Comparison of ENCODE assay signal across 31 cellular contexts in the genomic region with DNA sequence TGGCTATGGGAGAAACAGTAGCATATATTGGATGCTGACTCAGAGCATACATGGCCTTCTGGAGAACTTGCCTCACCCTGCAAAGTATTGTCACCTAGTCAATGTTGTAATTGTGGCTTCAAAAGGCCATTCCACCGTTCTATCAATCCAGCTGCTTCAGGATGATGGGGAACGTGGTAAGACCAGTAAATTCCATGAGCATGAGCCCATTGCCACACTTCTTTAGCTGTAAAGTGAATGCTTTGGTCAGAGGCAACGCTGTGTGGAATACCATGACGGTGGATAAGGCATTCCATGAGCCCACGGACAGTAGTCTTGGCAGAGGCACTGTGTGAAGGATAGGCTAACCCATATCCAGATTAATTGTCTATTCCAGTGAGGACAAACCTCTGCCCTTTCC.
"Had no signal": no experiment of that assay in that cellular context is flagged by ENCODE, and none has a peak within 500 bp of the region (broad histone marks: within the 10 kb centered on the region; RNA-seq: fewer than 3 reads in every experiment).

No MANE protein-coding gene starts in this region.

- H3K27ac ChIP-seq: body of pancreas, coronary artery, dorsolateral prefrontal cortex, gastroesophageal sphincter, lower lobe of right lung, neutrophil, ovary, right lobe of liver, upper lobe of right lung had no signal

- H3K4me1 ChIP-seq: body of pancreas, gastroesophageal sphincter, lower lobe of right lung, right lobe of liver, upper lobe of right lung had no signal

- H3K27me3 ChIP-seq: body of pancreas, dorsolateral prefrontal cortex, gastroesophageal sphincter, neutrophil, ovary, right lobe of liver, upper lobe of right lung had no signal

- H3K36me3 ChIP-seq: gastroesophageal sphincter, lower lobe of right lung, neutrophil, ovary, right lobe of liver, upper lobe of right lung had no signal

- H3K9me3 ChIP-seq: body of pancreas, gastroesophageal sphincter, lower lobe of right lung, mucosa of descending colon, neutrophil, ovary, right lobe of liver, upper lobe of right lung had no signal

- H3K4me3 ChIP-seq: body of pancreas, coronary artery, dorsolateral prefrontal cortex, gastroesophageal sphincter, lower lobe of right lung, mucosa of descending colon, ovary, right lobe of liver, upper lobe of right lung had no signal

- DNase-seq: activated CD4-positive, alpha-beta T cell treated with anti-CD3 and anti-CD28 coated beads, Interleukin-2, amount 10 ng/mL, durations not matched to agents 7 days and 5 days; activated CD4-positive, CD25-positive, alpha-beta regulatory T cell treated with anti-CD3 and anti-CD28 coated beads, Interleukin-2, amount 50 U/mL, for 72 hours; activated CD8-positive, alpha-beta memory T cell treated with anti-CD3 and anti-CD28 coated beads, Interleukin-2, amount 10 ng/mL, durations not matched to agents 7 days and 5 days; activated CD8-positive, alpha-beta T cell treated with anti-CD3 and anti-CD28 coated beads, Interleukin-2, amount 10 ng/mL, durations not matched to agents 7 days and 5 days; activated T-cell treated with anti-CD3 and anti-CD28 coated beads, Interleukin-2, amount 50 U/mL, for 48 hours; anterior cingulate cortex; body of pancreas; dorsolateral prefrontal cortex; effector memory CD4-positive, alpha-beta T cell; erythroblast; head of caudate nucleus; hippocampal formation; immature natural killer cell; kidney; lower lobe of right lung; mucosa of descending colon; naive B cell; nephron progenitor cell; ovary; right lobe of liver; small intestine; stimulated activated CD4-positive, alpha-beta T cell treated with anti-CD3 and anti-CD28 coated beads, Interleukin-4, amount 100 ng/mL, for 24 hours; SW 1271; T-helper 9 cell; upper lobe of right lung had no signal

- ATAC-seq: activated CD8-positive, alpha-beta memory T cell treated with anti-CD3 and anti-CD28 coated beads, Interleukin-2, amount 10 ng/mL, durations not matched to agents 7 days and 5 days; activated CD8-positive, alpha-beta T cell treated with anti-CD3 and anti-CD28 coated beads, Interleukin-2, amount 10 ng/mL, durations not matched to agents 7 days and 5 days; activated naive CD4-positive, alpha-beta T cell treated with anti-CD3 and anti-CD28 coated beads, Interleukin-2, amount 50 U/mL, for 72 hours; body of pancreas; gastroesophageal sphincter; left lobe of liver; lower lobe of right lung; mucosa of descending colon; right lobe of liver; stimulated activated effector memory CD8-positive, alpha-beta T cell treated with anti-CD3 and anti-CD28 coated beads, Interleukin-12 subunit alpha, Interleukin-12 subunit beta, amount 100 ng/mL, for 72 hours; upper lobe of right lung had no signal
